ENCODE assay signal across 39 cellular contexts in genomic region chr12:7637641-7638040, GRCh38. TPM values are rescaled to one million over a fixed set of nuclear protein-coding genes. Genes with fewer than 3 reads are reported as not detected.
DNase-seq lines count a peak whose midpoint lies in the region; ATAC-seq and TF ChIP-seq lines count a peak whose summit lies in the region.
"Had no signal": no experiment of that assay in that cellular context is flagged by ENCODE, and none has a peak within 500 bp of the region (broad histone marks: within the 10 kb centered on the region; RNA-seq: fewer than 3 reads in every experiment).

No MANE protein-coding gene starts in this region.

- 69 to 75% methylated on average over 4 of the region's 4 CpGs for WGBS in heart right ventricle, 2 donors
- 73 to 77% methylated on average over 2 to 3 of the region's 4 CpGs for WGBS in endodermal cell (ENCODE audit: insufficient coverage in 1 of 2, insufficient read length in 1 of 2), 2 experiments
- whole genome bisulfite sequencing in thyroid gland, 2 donors: 74 to 81% methylated on average over 4 of the region's 4 CpGs

- no peak for TF ChIP-seq POLR2A in thyroid gland (IDR thresholded peaks at IDR 0.05)

- H3K4me1 Mint-ChIP-seq in endodermal cell: peaks cover 27% of the 10 kb centered on the region
- H3K4me1 Mint-ChIP-seq in mesothelial cell of epicardium: peaks cover 28% of the 10 kb centered on the region
- peaks cover 16% of the 10 kb centered on the region for H3K4me1 Mint-ChIP-seq in T-helper 2 cell treated with Interferon-gamma antibody and Interleukin-4, amounts not matched to agents 5 μg/mL and 100 μg/mL, for 36 hours (ENCODE audit: low read depth)

- H3K4me3 ChIP-seq in cardiac muscle cell (peak overlapping the region; percentile 30), heart right ventricle (no peak overlapping the region), endodermal cell (ENCODE audit: low read length) (peak overlapping the region; percentile 82), thyroid gland (replicated peaks in 1 of 3) (no peak overlapping the region)
- H3K4me3 ChIP-seq: colonic mucosa, K562, right atrium auricular region, SJCRH30, uterus had no signal

- H3K27ac Mint-ChIP-seq in endodermal cell (no peak overlapping the region), mesothelial cell of epicardium (no peak overlapping the region)
- H3K27ac Mint-ChIP-seq in T-helper 2 cell treated with Interferon-gamma antibody and Interleukin-4, amounts not matched to agents 5 μg/mL and 100 μg/mL, for 36 hours: no peak overlapping the region
- H3K27ac Mint-ChIP-seq: activated CD4-positive, alpha-beta memory T cell treated with anti-CD3 and anti-CD28 coated beads for 36 hours; natural killer cell treated with Interleukin-12 subunit alpha and Interleukin-12 subunit beta and Interleukin-15 and Interleukin-18, amount 100 ng/mL, for 72 hours had no signal

- H3K4me3 Mint-ChIP-seq in endodermal cell: peak overlapping the region; percentile 53
- peak overlapping the region; percentile 9 for H3K4me3 Mint-ChIP-seq in mesothelial cell of epicardium
- no peak overlapping the region for H3K4me3 Mint-ChIP-seq in T-helper 2 cell treated with Interferon-gamma antibody and Interleukin-4, amounts not matched to agents 5 μg/mL and 100 μg/mL, for 36 hours
- H3K4me3 Mint-ChIP-seq: activated CD4-positive, alpha-beta memory T cell treated with anti-CD3 and anti-CD28 coated beads for 36 hours had no signal

- DNase-seq in cardiac muscle cell (ENCODE audit: low read depth in 1 of 2, low spot score in 1 of 2) (no peak), heart right ventricle (no peak), endodermal cell (peak; percentile 61), mesothelial cell of epicardium (ENCODE audit: low spot score in 2 of 2, unreplicated experiment in 2 of 2) (no peak), thyroid gland (no peak)
- DNase-seq in T-helper 2 cell treated with Interferon-gamma antibody and Interleukin-4, amounts not matched to agents 5 μg/mL and 100 μg/mL, for 36 hours (ENCODE audit: low spot score): no peak
- DNase-seq in activated CD4-positive, alpha-beta T cell treated with anti-CD3 and anti-CD28 coated beads for 4 hours: no peak
- DNase-seq: 8988T; activated CD4-positive, alpha-beta memory T cell treated with anti-CD3 and anti-CD28 coated beads for 36 hours; activated CD8-positive, alpha-beta memory T cell treated with anti-CD3 and anti-CD28 coated beads, Interleukin-2, amount 50 U/mL, for 4 hours; activated naive CD4-positive, alpha-beta T cell treated with anti-CD3 and anti-CD28 coated beads, Interleukin-2, amount 50 U/mL, for 16 hours; amniotic stem cell; CD4-positive, CD25-positive, alpha-beta regulatory T cell; colonic mucosa; DMS 273 treated with DMSO at 0.1 percent for 48 hours; EL; esophagus squamous epithelium; foreskin melanocyte; hippocampal formation; NCI-H2081; NCI-H226; spleen; stimulated activated CD4-positive, alpha-beta T cell treated with anti-CD3 and anti-CD28 coated beads, Interleukin-2, amount 100 ng/mL, for 48 hours; substantia nigra; uterus had no signal

- ATAC-seq in heart right ventricle: no peak
- ATAC-seq in GM21360 (IDR thresholded peaks at IDR 0.05; ENCODE audit: unreplicated experiment): no peak
- ATAC-seq: activated CD4-positive, CD25-positive, alpha-beta regulatory T cell treated with anti-CD3 and anti-CD28 coated beads, Interleukin-2, amount 50 U/mL, for 24 hours had no signal

- H3K9me3 Mint-ChIP-seq in endodermal cell (peaks cover 14% of the 10 kb centered on the region), mesothelial cell of epicardium (peaks cover 8% of the 10 kb centered on the region)
- no peaks in the 10 kb centered on the region for H3K9me3 Mint-ChIP-seq in T-helper 2 cell treated with Interferon-gamma antibody and Interleukin-4, amounts not matched to agents 5 μg/mL and 100 μg/mL, for 36 hours
- H3K9me3 Mint-ChIP-seq: activated CD4-positive, alpha-beta memory T cell treated with anti-CD3 and anti-CD28 coated beads for 36 hours; activated T-helper 17 cell treated with anti-CD3 and anti-CD28 coated beads, Interleukin-2, amount 50 U/mL, for 72 hours; natural killer cell treated with Interleukin-12 subunit alpha and Interleukin-12 subunit beta and Interleukin-15 and Interleukin-18, amount 100 ng/mL, for 72 hours had no signal

- no peak overlapping the region for H3K9ac ChIP-seq in endodermal cell (ENCODE audit: extremely low read depth, low read length, poor library complexity, severe bottlenecking)
- H3K9ac ChIP-seq: parathyroid adenoma had no signal

- no peak overlapping the region for H3K27ac ChIP-seq in cardiac muscle cell
- no peak overlapping the region for H3K27ac ChIP-seq in heart right ventricle
- H3K27ac ChIP-seq in endodermal cell (ENCODE audit: low read depth, low read length): no peak overlapping the region
- H3K27ac ChIP-seq in thyroid gland: no peak overlapping the region
- H3K27ac ChIP-seq: breast epithelium, colonic mucosa, esophagus squamous epithelium, parathyroid adenoma, right atrium auricular region, SJCRH30, uterus had no signal

- H3K27me3 Mint-ChIP-seq in endodermal cell (ENCODE audit: insufficient read depth) (peaks cover 3% of the 10 kb centered on the region), mesothelial cell of epicardium (ENCODE audit: low read depth) (peaks cover 5% of the 10 kb centered on the region)
- peaks cover 21% of the 10 kb centered on the region for H3K27me3 Mint-ChIP-seq in T-helper 2 cell treated with Interferon-gamma antibody and Interleukin-4, amounts not matched to agents 5 μg/mL and 100 μg/mL, for 36 hours (ENCODE audit: low read depth)

- intact Hi-C loops in heart right ventricle (cut with DNase I) (loop anchor here (1.0 to 10.0 kb wide), 7 partner anchors 53 to 493 kb away; no protein-coding TSS in a partner anchor), thyroid gland (cut with DNase I) (loop anchor here (5.0 kb wide), 1 partner anchor 415 kb away; no protein-coding TSS in a partner anchor)

- H3K36me3 Mint-ChIP-seq in endodermal cell (ENCODE audit: low read depth) (peaks cover 4% of the 10 kb centered on the region), mesothelial cell of epicardium (no peaks in the 10 kb centered on the region)
- H3K36me3 Mint-ChIP-seq in T-helper 2 cell treated with Interferon-gamma antibody and Interleukin-4, amounts not matched to agents 5 μg/mL and 100 μg/mL, for 36 hours (ENCODE audit: low read depth): no peaks in the 10 kb centered on the region
- H3K36me3 Mint-ChIP-seq: CD4-positive, CD25-positive, alpha-beta regulatory T cell; natural killer cell treated with Interleukin-12 subunit alpha and Interleukin-12 subunit beta and Interleukin-15 and Interleukin-18, amount 100 ng/mL, for 72 hours had no signal

- H3K36me3 ChIP-seq in cardiac muscle cell (no peaks in the 10 kb centered on the region), heart right ventricle (no peaks in the 10 kb centered on the region), endodermal cell (ENCODE audit: control insufficient read depth, insufficient read depth, low read length) (no peaks in the 10 kb centered on the region), thyroid gland (no peaks in the 10 kb centered on the region)
- H3K36me3 ChIP-seq: breast epithelium, colonic mucosa, esophagus squamous epithelium, right atrium auricular region, SJCRH30, spleen, uterus had no signal

- H3K4me1 ChIP-seq in cardiac muscle cell (ENCODE audit: low read depth) (peaks cover 6% of the 10 kb centered on the region), heart right ventricle (peaks cover 0 to 17% (median 3%) of the 10 kb centered on the region in 9 donors), endodermal cell (ENCODE audit: control insufficient read depth, insufficient read depth, low read length) (peaks cover 10% of the 10 kb centered on the region), thyroid gland (no peaks in the 10 kb centered on the region)
- H3K4me1 ChIP-seq: breast epithelium, colonic mucosa, SJCRH30, uterus had no signal

- H3K27me3 ChIP-seq in cardiac muscle cell (no peaks in the 10 kb centered on the region), heart right ventricle (peaks cover 0 to 56% (median 18%) of the 10 kb centered on the region in 7 donors), endodermal cell (ENCODE audit: control insufficient read depth, insufficient read depth, low read length, poor library complexity, severe bottlenecking) (no peaks in the 10 kb centered on the region), thyroid gland (no peaks in the 10 kb centered on the region)
- H3K27me3 ChIP-seq: breast epithelium, colonic mucosa, right atrium auricular region, SJCRH30, uterus had no signal

- TF ChIP-seq CTCF in cardiac muscle cell (IDR thresholded peaks at IDR 0.05; ENCODE audit: low read depth, low read length): no peak
- no peak for TF ChIP-seq CTCF in heart right ventricle (IDR thresholded peaks at IDR 0.05)
- no peak for TF ChIP-seq CTCF in endodermal cell (conservative IDR thresholded peaks at IDR 0.05)
- no peak for TF ChIP-seq CTCF in mesothelial cell of epicardium (IDR thresholded peaks at IDR 0.05; ENCODE audit: unreplicated experiment)
- TF ChIP-seq CTCF in thyroid gland (IDR thresholded peaks at IDR 0.05): no peak

- no peaks in the 10 kb centered on the region for H3K9me3 ChIP-seq in cardiac muscle cell (ENCODE audit: low read depth)
- H3K9me3 ChIP-seq in heart right ventricle: no peaks in the 10 kb centered on the region
- H3K9me3 ChIP-seq in endodermal cell (ENCODE audit: control insufficient read depth, low read length): peaks cover 7% of the 10 kb centered on the region
- H3K9me3 ChIP-seq in thyroid gland: no peaks in the 10 kb centered on the region
- H3K9me3 ChIP-seq: breast epithelium, colonic mucosa, esophagus squamous epithelium, right atrium auricular region, SJCRH30, spleen, uterus had no signal

RNA-seq across cellular contexts. Expression of gene APOBEC1, which starts 28.1 kb away (rescaled TPM):
- total RNA-seq in cardiac muscle cell (not detected in 2 replicates), heart right ventricle (not detected), endodermal cell (not detected), mesothelial cell of epicardium (not detected in 3 replicates), thyroid gland (not detected)
- polyA plus RNA-seq in cardiac muscle cell (not detected in 2 replicates), heart right ventricle (not detected)
- not detected for polyA plus RNA-seq in endodermal cell (2013, experiment 1 of 2)
- not detected for polyA plus RNA-seq in endodermal cell (2013, experiment 2 of 2)
- total RNA-seq: activated CD4-positive, alpha-beta memory T cell treated with anti-CD3 and anti-CD28 coated beads for 36 hours; activated T-helper 17 cell treated with anti-CD3 and anti-CD28 coated beads, Interleukin-2, amount 50 U/mL, for 72 hours; breast epithelium; CD4-positive, CD25-positive, alpha-beta regulatory T cell; esophagus squamous epithelium; H4; K562; kidney epithelial cell; lower leg skin; mononuclear cell; natural killer cell treated with Interleukin-12 subunit alpha and Interleukin-12 subunit beta and Interleukin-15 and Interleukin-18, amount 100 ng/mL, for 72 hours; right atrium auricular region; RPMI7951; SJCRH30; spleen; uterus had no signal
- polyA plus RNA-seq: CD4-positive, CD25-positive, alpha-beta regulatory T cell; K562; spleen had no signal

RNA-seq across cellular contexts. Expression of gene GDF3, which starts 57.9 kb away (rescaled TPM):
- total RNA-seq in cardiac muscle cell: not detected in 2 replicates
- 0.35 TPM in 1 of 2 replicates, not detected in the other for polyA plus RNA-seq in cardiac muscle cell
- total RNA-seq in heart right ventricle: under 1 TPM in 3 of 10 donors, not detected in 7; 0.20 to 0.25 (median 0.21) TPM
- polyA plus RNA-seq in heart right ventricle: under 1 TPM; 0.22 to 0.36 TPM
- 10 to 100 TPM in 1 of 2 donors, 1 to 10 TPM in 1; 1.3 to 60.7 TPM for total RNA-seq in endodermal cell
- polyA plus RNA-seq in endodermal cell (2013, experiment 1 of 2): 12.2 TPM
- polyA plus RNA-seq in endodermal cell (2013, experiment 2 of 2): 14.2 TPM
- not detected in 3 replicates for total RNA-seq in mesothelial cell of epicardium
- total RNA-seq in thyroid gland: under 1 TPM in 2 of 4 donors, not detected in 2; 0.45 to 0.63 TPM
- total RNA-seq: activated CD4-positive, alpha-beta memory T cell treated with anti-CD3 and anti-CD28 coated beads for 36 hours; activated T-helper 17 cell treated with anti-CD3 and anti-CD28 coated beads, Interleukin-2, amount 50 U/mL, for 72 hours; CD4-positive, CD25-positive, alpha-beta regulatory T cell; colonic mucosa; esophagus squamous epithelium; H4; K562; kidney epithelial cell; lower leg skin; mononuclear cell; natural killer cell treated with Interleukin-12 subunit alpha and Interleukin-12 subunit beta and Interleukin-15 and Interleukin-18, amount 100 ng/mL, for 72 hours; right atrium auricular region; RPMI7951; SJCRH30; uterus had no signal
- polyA plus RNA-seq: CD4-positive, CD25-positive, alpha-beta regulatory T cell; K562 had no signal

Comparison
In these comparisons a context has a peak if more than half of its experiments do, and no peak if none do; other contexts are left out.
1. H3K4me3 ChIP-seq: peak in cardiac muscle cell (single experiment) and endodermal cell (single experiment); none in heart right ventricle (0 of 10) and thyroid gland (0 of 3).